ENCODE assay signal across 8 cellular contexts in genomic region chr5:150458819-150459557, GRCh38. TPM values are rescaled to one million over a fixed set of nuclear protein-coding genes. Genes with fewer than 3 reads are reported as not detected.
DNase-seq lines count a peak whose midpoint lies in the region; ATAC-seq and TF ChIP-seq lines count a peak whose summit lies in the region.

No MANE protein-coding gene starts in this region.

- peak; percentile 78 to 90 (median 84) for DNase-seq in CD8-positive, alpha-beta memory T cell
- DNase-seq in HK-2 (ENCODE audit: unreplicated experiment) = peak; percentile 90
- no peak for DNase-seq in Panc1 (ENCODE audit: low read depth, low spot score)
- peak; percentile 75 for DNase-seq in activated T-helper 1 cell treated with anti-CD3 and anti-CD28 coated beads, Interleukin-12 subunit alpha, Interleukin-12 subunit beta, Interleukin-2, Interleukin-4 antibody, amounts not matched to agents 30 ng/mL and 10 ng/mL and 1 ng/mL, durations not matched to agents 14 hours and 24 hours and 36 hours (ENCODE audit: low spot score)
- peak; percentile 44 for DNase-seq in fibroblast of peridontal ligament (ENCODE audit: extremely low read depth)
- peak; percentile 95 for DNase-seq in omental fat pad (ENCODE audit: low spot score)
- DNase-seq in thoracic aorta (ENCODE audit: low spot score) = peak; percentile 51

- peaks cover 0 to 2% of the 10 kb centered on the region in 2 donors for H3K27me3 Mint-ChIP-seq in CD8-positive, alpha-beta memory T cell
- peaks cover 1% of the 10 kb centered on the region for H3K27me3 Mint-ChIP-seq in activated T-helper 1 cell treated with anti-CD3 and anti-CD28 coated beads, Interleukin-12 subunit alpha, Interleukin-12 subunit beta, Interleukin-2, Interleukin-4 antibody, amounts not matched to agents 30 ng/mL and 10 ng/mL and 1 ng/mL, durations not matched to agents 14 hours and 24 hours and 36 hours (ENCODE audit: insufficient read depth)

- in situ Hi-C loops in Panc1 (cut with HindIII; ENCODE audit: low pct_unique_long_range_greater_than_20kb, low sequenced_read_pairs) = no loop called here

- CTCF ChIA-PET in CD8-positive, alpha-beta memory T cell (lab: Charles Lee) = interaction anchor here (0.6 to 2.8 kb wide), 12 partner anchors 9 to 387 kb away, joined by 3 to 15 read pairs (median 4); partner anchors contain the start of genes IRGM, RPS14 and SMIM3
- CTCF ChIA-PET in Panc1 (lab: Charles Lee) = interaction anchor here (0.6 to 1.6 kb wide), 15 partner anchors 20 to 514 kb away, joined by 3 to 12 read pairs (median 6); partner anchors contain the start of gene NDST1

- H3K9me3 ChIP-seq in CD8-positive, alpha-beta memory T cell (ENCODE audit: low read length) = no peaks in the 10 kb centered on the region
- H3K9me3 ChIP-seq in Panc1 (ENCODE audit: control insufficient read depth, insufficient read depth, low read depth, low read length) = no peaks in the 10 kb centered on the region
- H3K9me3 ChIP-seq in thoracic aorta = no peaks in the 10 kb centered on the region

- no peak overlapping the region for H3K4me3 ChIP-seq in CD8-positive, alpha-beta memory T cell (ENCODE audit: low read length)
- peak overlapping the region; percentile 15 to 41 for H3K4me3 ChIP-seq in Panc1 (ENCODE audit: low read depth in 2 of 2, low read length in 2 of 2)
- peak overlapping the region; percentile 67 for H3K4me3 ChIP-seq in thoracic aorta

- no TSS peak for BruUV-seq in Panc1 (replicated peaks; lab: Mats Ljungman, UMichigan)

- H3K36me3 Mint-ChIP-seq in CD8-positive, alpha-beta memory T cell = no peaks in the 10 kb centered on the region
- no peaks in the 10 kb centered on the region for H3K36me3 Mint-ChIP-seq in activated T-helper 1 cell treated with anti-CD3 and anti-CD28 coated beads, Interleukin-12 subunit alpha, Interleukin-12 subunit beta, Interleukin-2, Interleukin-4 antibody, amounts not matched to agents 30 ng/mL and 10 ng/mL and 1 ng/mL, durations not matched to agents 14 hours and 24 hours and 36 hours (ENCODE audit: low read depth)

- POLR2A ChIA-PET in CD8-positive, alpha-beta memory T cell (lab: Charles Lee) = interaction anchor here (2.1 kb wide), 1 partner anchor 9 kb away, joined by 6 read pairs; no protein-coding TSS in a partner anchor
- POLR2A ChIA-PET in Panc1 (lab: Charles Lee) = interaction anchor here (1.0 kb wide), 1 partner anchor 100 kb away, joined by 4 read pairs; no protein-coding TSS in a partner anchor

- no peaks in the 10 kb centered on the region for H3K9me3 Mint-ChIP-seq in CD8-positive, alpha-beta memory T cell
- no peaks in the 10 kb centered on the region for H3K9me3 Mint-ChIP-seq in activated T-helper 1 cell treated with anti-CD3 and anti-CD28 coated beads, Interleukin-12 subunit alpha, Interleukin-12 subunit beta, Interleukin-2, Interleukin-4 antibody, amounts not matched to agents 30 ng/mL and 10 ng/mL and 1 ng/mL, durations not matched to agents 14 hours and 24 hours and 36 hours

- no peak overlapping the region for H3K27ac ChIP-seq in CD8-positive, alpha-beta memory T cell (ENCODE audit: low read depth, low read length)
- H3K27ac ChIP-seq in Panc1 (ENCODE audit: low read length) (peak overlapping the region; percentile 84), thoracic aorta (no peak overlapping the region)

- H3K4me3 Mint-ChIP-seq in CD8-positive, alpha-beta memory T cell = peak overlapping the region in 2 of 7 donors; percentile 20 to 27
- H3K4me3 Mint-ChIP-seq in activated T-helper 1 cell treated with anti-CD3 and anti-CD28 coated beads, Interleukin-12 subunit alpha, Interleukin-12 subunit beta, Interleukin-2, Interleukin-4 antibody, amounts not matched to agents 30 ng/mL and 10 ng/mL and 1 ng/mL, durations not matched to agents 14 hours and 24 hours and 36 hours = no peak overlapping the region

- intact Hi-C loops in Panc1 (cut with micrococcal nuclease; ENCODE audit: unreplicated experiment) = loop anchor here (1.0 to 5.0 kb wide), 3 partner anchors 64 to 193 kb away; no protein-coding TSS in a partner anchor
- intact Hi-C loops in activated T-helper 1 cell treated with anti-CD3 and anti-CD28 coated beads, Interleukin-12 subunit alpha, Interleukin-12 subunit beta, Interleukin-2, Interleukin-4 antibody, amounts not matched to agents 30 ng/mL and 10 ng/mL and 1 ng/mL, durations not matched to agents 14 hours and 24 hours and 36 hours (cut with micrococcal nuclease) = loop anchor here (1.0 to 2.0 kb wide), 8 partner anchors 9 to 388 kb away; partner anchors contain the start of gene RBM22

- no peaks in the 10 kb centered on the region for H3K27me3 ChIP-seq in CD8-positive, alpha-beta memory T cell (ENCODE audit: insufficient read depth, low read length, poor library complexity, severe bottlenecking)
- H3K27me3 ChIP-seq in Panc1 (ENCODE audit: control insufficient read depth, insufficient read depth, low read length) = no peaks in the 10 kb centered on the region
- H3K27me3 ChIP-seq in thoracic aorta (replicated peaks; ENCODE audit: insufficient read depth) = no peaks in the 10 kb centered on the region

- peaks cover 31% of the 10 kb centered on the region for H3K4me1 ChIP-seq in CD8-positive, alpha-beta memory T cell (ENCODE audit: insufficient read depth, low read length)
- H3K4me1 ChIP-seq in Panc1 (ENCODE audit: control insufficient read depth, insufficient read depth, low read length) (peaks cover 22% of the 10 kb centered on the region), thoracic aorta (ENCODE audit: control insufficient read depth in 1 of 2, low read depth in 2 of 2) (no peaks in the 10 kb centered on the region)

- no peak; the same call in 1 of the 2 replicates for TF ChIP-seq CTCF in Panc1 (IDR thresholded peaks at IDR 0.05)
- TF ChIP-seq CTCF in omental fat pad (IDR thresholded peaks at IDR 0.05) = peak in 2 of 3 donors; percentile 45 to 58
- TF ChIP-seq CTCF in thoracic aorta (IDR thresholded peaks at IDR 0.05) = peak; percentile 98

- H3K36me3 ChIP-seq in CD8-positive, alpha-beta memory T cell (ENCODE audit: insufficient read depth, low read length) = no peaks in the 10 kb centered on the region
- H3K36me3 ChIP-seq in Panc1 (ENCODE audit: control insufficient read depth, insufficient read depth, low read length) (no peaks in the 10 kb centered on the region), thoracic aorta (no peaks in the 10 kb centered on the region)

- H3K4me1 Mint-ChIP-seq in CD8-positive, alpha-beta memory T cell = peaks cover 13 to 23% (median 19%) of the 10 kb centered on the region in 3 donors
- peaks cover 19% of the 10 kb centered on the region for H3K4me1 Mint-ChIP-seq in activated T-helper 1 cell treated with anti-CD3 and anti-CD28 coated beads, Interleukin-12 subunit alpha, Interleukin-12 subunit beta, Interleukin-2, Interleukin-4 antibody, amounts not matched to agents 30 ng/mL and 10 ng/mL and 1 ng/mL, durations not matched to agents 14 hours and 24 hours and 36 hours (ENCODE audit: low read depth)

- H3K27ac Mint-ChIP-seq in CD8-positive, alpha-beta memory T cell = peak overlapping the region in 6 of 8 donors; percentile 14 to 83 (median 68)
- H3K27ac Mint-ChIP-seq in activated T-helper 1 cell treated with anti-CD3 and anti-CD28 coated beads, Interleukin-12 subunit alpha, Interleukin-12 subunit beta, Interleukin-2, Interleukin-4 antibody, amounts not matched to agents 30 ng/mL and 10 ng/mL and 1 ng/mL, durations not matched to agents 14 hours and 24 hours and 36 hours = no peak overlapping the region

- ATAC-seq in GM19452 (IDR thresholded peaks at IDR 0.05; ENCODE audit: unreplicated experiment) (peak; percentile 65), Panc1 (peak; percentile 95), omental fat pad (ENCODE audit: low FRiP score) (peak; percentile 93), thoracic aorta (ENCODE audit: insufficient number of reproducible peaks, low FRiP score, low read depth) (peak; percentile 59)

RNA-seq across cellular contexts. Expression of gene RPS14, which starts 9.4 kb away (rescaled TPM):
- total RNA-seq in CD8-positive, alpha-beta memory T cell = 1,000 to 10,000 TPM; 2,924 to 3,007 TPM
- polyA plus RNA-seq in CD8-positive, alpha-beta memory T cell = 6,416 TPM
- total RNA-seq in Panc1 (2021; ENCODE audit: unreplicated experiment) = 1,959 TPM
- 1,891 TPM for polyA plus RNA-seq in Panc1 (2012; ENCODE audit: insufficient read length)
- 2,328 and 2,429 TPM in 2 replicates for total RNA-seq in activated T-helper 1 cell treated with anti-CD3 and anti-CD28 coated beads, Interleukin-12 subunit alpha, Interleukin-12 subunit beta, Interleukin-2, Interleukin-4 antibody, amounts not matched to agents 30 ng/mL and 10 ng/mL and 1 ng/mL, durations not matched to agents 14 hours and 24 hours and 36 hours
- total RNA-seq in omental fat pad = 1,000 to 10,000 TPM; 2,241 to 3,327 (median 3,027) TPM
- total RNA-seq in thoracic aorta = 1,000 to 10,000 TPM; 1,311 to 1,492 TPM

RNA-seq across cellular contexts. Expression of gene CD74, which starts 46.3 kb away (rescaled TPM):
- total RNA-seq in CD8-positive, alpha-beta memory T cell = 100 to 1,000 TPM; 319 to 324 TPM
- 1,273 TPM for polyA plus RNA-seq in CD8-positive, alpha-beta memory T cell
- total RNA-seq in Panc1 (2021; ENCODE audit: unreplicated experiment) (12.7 TPM), omental fat pad (100 to 1,000 TPM; 188 to 705 (median 639) TPM), thoracic aorta (1,000 to 10,000 TPM in 1 of 2 donors, 100 to 1,000 TPM in 1; 844 to 1,048 TPM)
- 6.5 TPM for polyA plus RNA-seq in Panc1 (2012; ENCODE audit: insufficient read length)
- 440 and 444 TPM in 2 replicates for total RNA-seq in activated T-helper 1 cell treated with anti-CD3 and anti-CD28 coated beads, Interleukin-12 subunit alpha, Interleukin-12 subunit beta, Interleukin-2, Interleukin-4 antibody, amounts not matched to agents 30 ng/mL and 10 ng/mL and 1 ng/mL, durations not matched to agents 14 hours and 24 hours and 36 hours

RNA-seq across cellular contexts. Expression of gene NDST1, which starts 48.9 kb away (rescaled TPM):
- total RNA-seq in CD8-positive, alpha-beta memory T cell = 1 to 10 TPM; 1.9 to 2.8 TPM
- polyA plus RNA-seq in CD8-positive, alpha-beta memory T cell = 0.13 TPM
- total RNA-seq in Panc1 (2021; ENCODE audit: unreplicated experiment) (142 TPM), omental fat pad (10 to 100 TPM; 45.4 to 86.5 (median 81.2) TPM), thoracic aorta (100 to 1,000 TPM; 112 to 131 TPM)
- 80.5 TPM for polyA plus RNA-seq in Panc1 (2012; ENCODE audit: insufficient read length)
- 2.8 and 3.9 TPM in 2 replicates for total RNA-seq in activated T-helper 1 cell treated with anti-CD3 and anti-CD28 coated beads, Interleukin-12 subunit alpha, Interleukin-12 subunit beta, Interleukin-2, Interleukin-4 antibody, amounts not matched to agents 30 ng/mL and 10 ng/mL and 1 ng/mL, durations not matched to agents 14 hours and 24 hours and 36 hours

Comparison
In these comparisons a context has a peak if more than half of its experiments do, and no peak if none do; other contexts are left out.
1. RNA of gene CD74, which starts 46.3 kb away (total RNA-seq): 844 to 1,048 TPM in thoracic aorta, 188 to 705 TPM in omental fat pad, 440 to 444 TPM in activated T-helper 1 cell treated with anti-CD3 and anti-CD28 coated beads, Interleukin-12 subunit alpha, Interleukin-12 subunit beta, Interleukin-2, Interleukin-4 antibody, amounts not matched to agents 30 ng/mL and 10 ng/mL and 1 ng/mL, durations not matched to agents 14 hours and 24 hours and 36 hours and 319 to 324 TPM in CD8-positive, alpha-beta memory T cell; 12.7 TPM in Panc1 (single experiment); every median in the first group is over 10 times any median in the second.
2. Peak in every context shown above with its lines, with median percentiles within 50 percentile points of each other: ATAC-seq.